15 cellular contexts compared by ENCODE assay signal in genomic region chr5:111227226-111227782, GRCh38. TPM values are rescaled to one million over a fixed set of nuclear protein-coding genes. Genes with fewer than 3 reads are reported as not detected.
A peak's percentile ranks its signal among the peaks of the same experiment; 100 is the strongest.
DNase-seq lines count a peak whose midpoint lies in the region; ATAC-seq and TF ChIP-seq lines count a peak whose summit lies in the region.
"Had no signal": no experiment of that assay in that cellular context is flagged by ENCODE, and none has a peak within 500 bp of the region (broad histone marks: within the 10 kb centered on the region; RNA-seq: fewer than 3 reads in every experiment).

No MANE protein-coding gene starts in this region.

- peak overlapping the region; percentile 87 for H3K4me3 Mint-ChIP-seq in activated CD4-positive, alpha-beta T cell treated with anti-CD3 and anti-CD28 coated beads, Interleukin-2, amount 10 ng/mL, durations not matched to agents 24 days and 14 days
- H3K4me3 Mint-ChIP-seq in stimulated activated effector memory CD8-positive, alpha-beta T cell treated with anti-CD3 and anti-CD28 coated beads, Interleukin-12 subunit alpha, Interleukin-12 subunit beta, amount 100 ng/mL, for 72 hours: peak overlapping the region; percentile 95

- H3K27ac Mint-ChIP-seq in activated CD4-positive, alpha-beta T cell treated with anti-CD3 and anti-CD28 coated beads, Interleukin-2, amount 10 ng/mL, durations not matched to agents 24 days and 14 days: peak overlapping the region; percentile 91
- peak overlapping the region; percentile 90 to 95 for H3K27ac Mint-ChIP-seq in activated naive CD4-positive, alpha-beta T cell treated with anti-CD3 and anti-CD28 coated beads, Interleukin-2, amount 50 U/mL, for 72 hours
- peak overlapping the region; percentile 95 for H3K27ac Mint-ChIP-seq in stimulated activated effector memory CD8-positive, alpha-beta T cell treated with anti-CD3 and anti-CD28 coated beads, Interleukin-12 subunit alpha, Interleukin-12 subunit beta, amount 100 ng/mL, for 72 hours

- peak overlapping the region; percentile 98 for H3K4me2 ChIP-seq in OCI-LY3 (ENCODE audit: low read length)
- H3K4me2 ChIP-seq: A549 had no signal

- no peaks in the 10 kb centered on the region for H3K27me3 ChIP-seq in OCI-LY3 (ENCODE audit: low read depth, low read length)

- H3K9me3 Mint-ChIP-seq in activated CD4-positive, alpha-beta T cell treated with anti-CD3 and anti-CD28 coated beads, Interleukin-2, amount 10 ng/mL, durations not matched to agents 24 days and 14 days: no peaks in the 10 kb centered on the region
- H3K9me3 Mint-ChIP-seq in activated naive CD4-positive, alpha-beta T cell treated with anti-CD3 and anti-CD28 coated beads, Interleukin-2, amount 50 U/mL, for 72 hours: no peaks in the 10 kb centered on the region
- no peaks in the 10 kb centered on the region for H3K9me3 Mint-ChIP-seq in stimulated activated effector memory CD8-positive, alpha-beta T cell treated with anti-CD3 and anti-CD28 coated beads, Interleukin-12 subunit alpha, Interleukin-12 subunit beta, amount 100 ng/mL, for 72 hours

- intact Hi-C loops in activated CD4-positive, alpha-beta T cell treated with anti-CD3 and anti-CD28 coated beads, Interleukin-2, amount 10 ng/mL, durations not matched to agents 24 days and 14 days (cut with micrococcal nuclease): loop anchor here (2.0 to 10.0 kb wide), 3 partner anchors 285 to 1143 kb away; partner anchors contain the start of gene STARD4

- H3K4me3 ChIP-seq in OCI-LY3 (ENCODE audit: low read length): peak overlapping the region; percentile 99
- H3K4me3 ChIP-seq: A549, esophagus squamous epithelium, SJSA1 had no signal

- peak overlapping the region; percentile 96 for H3K9ac ChIP-seq in OCI-LY3 (ENCODE audit: low read length)

- H3K4me1 ChIP-seq in OCI-LY3 (ENCODE audit: low read length): peaks cover 58% of the 10 kb centered on the region

- peaks cover 2% of the 10 kb centered on the region; the same call in 1 of the 2 replicates for H4K20me1 ChIP-seq in OCI-LY3 (ENCODE audit: insufficient read depth, low read length)

- no peaks in the 10 kb centered on the region for H3K27me3 Mint-ChIP-seq in activated CD4-positive, alpha-beta T cell treated with anti-CD3 and anti-CD28 coated beads, Interleukin-2, amount 10 ng/mL, durations not matched to agents 24 days and 14 days

- peak overlapping the region; percentile 99 for H3K27ac ChIP-seq in OCI-LY3 (ENCODE audit: low read length)
- H3K27ac ChIP-seq: A549, SJSA1, upper lobe of right lung had no signal

- H3K4me1 Mint-ChIP-seq in activated CD4-positive, alpha-beta T cell treated with anti-CD3 and anti-CD28 coated beads, Interleukin-2, amount 10 ng/mL, durations not matched to agents 24 days and 14 days: peaks cover 61% of the 10 kb centered on the region
- peaks cover 61% of the 10 kb centered on the region for H3K4me1 Mint-ChIP-seq in stimulated activated effector memory CD8-positive, alpha-beta T cell treated with anti-CD3 and anti-CD28 coated beads, Interleukin-12 subunit alpha, Interleukin-12 subunit beta, amount 100 ng/mL, for 72 hours

- peaks cover 19% of the 10 kb centered on the region for H3K36me3 Mint-ChIP-seq in activated CD4-positive, alpha-beta T cell treated with anti-CD3 and anti-CD28 coated beads, Interleukin-2, amount 10 ng/mL, durations not matched to agents 24 days and 14 days (ENCODE audit: low read depth)
- peaks cover 14 to 28% of the 10 kb centered on the region in 2 donors for H3K36me3 Mint-ChIP-seq in activated naive CD4-positive, alpha-beta T cell treated with anti-CD3 and anti-CD28 coated beads, Interleukin-2, amount 50 U/mL, for 72 hours
- H3K36me3 Mint-ChIP-seq in stimulated activated effector memory CD8-positive, alpha-beta T cell treated with anti-CD3 and anti-CD28 coated beads, Interleukin-12 subunit alpha, Interleukin-12 subunit beta, amount 100 ng/mL, for 72 hours: peaks cover 31% of the 10 kb centered on the region

- peak; percentile 70 for DNase-seq in activated CD4-positive, alpha-beta T cell treated with anti-CD3 and anti-CD28 coated beads, Interleukin-2, amount 10 ng/mL, durations not matched to agents 24 days and 14 days
- DNase-seq in activated CD4-positive, alpha-beta T cell treated with anti-CD3 and anti-CD28 coated beads, Interleukin-2, amount 50 U/mL, for 48 hours: no peak
- DNase-seq in activated naive CD4-positive, alpha-beta T cell treated with anti-CD3 and anti-CD28 coated beads, Interleukin-2, amount 50 U/mL, for 72 hours (ENCODE audit: low spot score in 2 of 2): no peak
- DNase-seq in stimulated activated effector memory CD8-positive, alpha-beta T cell treated with anti-CD3 and anti-CD28 coated beads, Interleukin-12 subunit alpha, Interleukin-12 subunit beta, amount 100 ng/mL, for 72 hours (ENCODE audit: low spot score in 2 of 2): no peak
- no peak for DNase-seq in stimulated activated naive CD4-positive, alpha-beta T cell treated with Interleukin-2 at 50 U/mL for 16 hours (lab: John Stamatoyannopoulos, UW)
- DNase-seq in NCI-H146 treated with DMSO at 0.1 percent for 48 hours (lab: John Stamatoyannopoulos, UW; ENCODE audit: unreplicated experiment): no peak
- DNase-seq: dermis blood vessel endothelial cell, esophagus squamous epithelium, GDM1, upper lobe of right lung had no signal

- peak in 1 of 2 donors; percentile 3 for ATAC-seq in activated naive CD4-positive, alpha-beta T cell treated with anti-CD3 and anti-CD28 coated beads, Interleukin-2, amount 50 U/mL, for 72 hours
- peak; percentile 59 for ATAC-seq in stimulated activated effector memory CD8-positive, alpha-beta T cell treated with anti-CD3 and anti-CD28 coated beads, Interleukin-12 subunit alpha, Interleukin-12 subunit beta, amount 100 ng/mL, for 72 hours
- ATAC-seq in HG03025 (IDR thresholded peaks at IDR 0.05; ENCODE audit: low FRiP score, unreplicated experiment): no peak
- ATAC-seq: A549, heart left ventricle, upper lobe of right lung had no signal

- H3K9me3 ChIP-seq in OCI-LY3 (ENCODE audit: insufficient read depth, low read length): no peaks in the 10 kb centered on the region
- H3K9me3 ChIP-seq: A549, esophagus squamous epithelium, heart left ventricle, SJSA1, upper lobe of right lung had no signal

- peaks cover 84% of the 10 kb centered on the region for H3K79me2 ChIP-seq in OCI-LY3 (ENCODE audit: low read length)

- peaks cover 20% of the 10 kb centered on the region for H3K36me3 ChIP-seq in OCI-LY3 (replicated peaks; ENCODE audit: low read depth, low read length)
- H3K36me3 ChIP-seq: esophagus squamous epithelium, heart left ventricle, upper lobe of right lung had no signal

- TF ChIP-seq CTCF in OCI-LY3 (IDR thresholded peaks at IDR 0.05; ENCODE audit: low read depth, low read length): no peak

- no peak overlapping the region for H2AFZ ChIP-seq in OCI-LY3 (ENCODE audit: low read depth, low read length)

RNA-seq across cellular contexts. Expression of gene CAMK4, which starts 3.1 kb away (rescaled TPM):
- total RNA-seq in activated CD4-positive, alpha-beta T cell treated with anti-CD3 and anti-CD28 coated beads, Interleukin-2, amount 10 ng/mL, durations not matched to agents 24 days and 14 days: 47.7 and 49.5 TPM in 2 replicates
- total RNA-seq in activated naive CD4-positive, alpha-beta T cell treated with anti-CD3 and anti-CD28 coated beads, Interleukin-2, amount 50 U/mL, for 72 hours: 10 to 100 TPM; 39.0 to 51.3 TPM
